In genomic region chr13:60028021-60028420, GRCh38 we compare ENCODE assay signal across 16 cellular contexts.
"Had no signal": no experiment of that assay in that cellular context is flagged by ENCODE, and none has a peak within 500 bp of the region (broad histone marks: within the 10 kb centered on the region; RNA-seq: fewer than 3 reads in every experiment).

No MANE protein-coding gene starts in this region.

- DNase-seq: activated B cell treated with CpG ODN at 0.5 μM for 24 hours; activated CD4-positive, alpha-beta memory T cell treated with anti-CD3 and anti-CD28 coated beads, Interleukin-2, amount 10 ng/mL, durations not matched to agents 7 days and 5 days; activated CD4-positive, alpha-beta T cell treated with anti-CD3 and anti-CD28 coated beads for 48 hours; activated naive CD4-positive, alpha-beta T cell treated with Interleukin-2 at 50 U/mL for 16 hours; activated naive CD8-positive, alpha-beta T cell treated with anti-CD3 and anti-CD28 coated beads, Interleukin-2, amount 10 ng/mL, durations not matched to agents 7 days and 5 days; activated T-cell treated with anti-CD3 and anti-CD28 coated beads, Interleukin-2, amount 50 U/mL, for 1 hour; amygdala; caudate nucleus; effector memory CD8-positive, alpha-beta T cell; esophagus squamous epithelium; lower lobe of right lung; natural killer cell; stimulated activated naive CD4-positive, alpha-beta T cell had no signal

- H3K4me1 ChIP-seq: esophagus squamous epithelium, parathyroid adenoma had no signal

- ATAC-seq: activated T-helper 17 cell treated with anti-CD3 and anti-CD28 coated beads, Interleukin-2, amount 50 U/mL, for 72 hours; effector memory CD8-positive, alpha-beta T cell; natural killer cell had no signal

- H3K4me3 ChIP-seq: esophagus squamous epithelium, lower lobe of right lung had no signal

- H3K27me3 ChIP-seq: esophagus squamous epithelium, neutrophil had no signal

- H3K9me3 ChIP-seq: lower lobe of right lung, neutrophil had no signal

- H3K79me2 ChIP-seq: parathyroid adenoma had no signal

- H3K27ac ChIP-seq: esophagus squamous epithelium, lower lobe of right lung, neutrophil, parathyroid adenoma had no signal

- H3K9ac ChIP-seq: parathyroid adenoma had no signal

- H3K36me3 ChIP-seq: esophagus squamous epithelium, lower lobe of right lung, neutrophil had no signal

- H2AFZ ChIP-seq: parathyroid adenoma had no signal
